ENCODE assay signal across 8 cellular contexts in genomic region chrX:133414399-133415275, GRCh38. TPM values are rescaled to one million over a fixed set of nuclear protein-coding genes. Genes with fewer than 3 reads are reported as not detected.
DNase-seq lines count a peak whose midpoint lies in the region; FAIRE-seq and TF ChIP-seq lines count a peak whose summit lies in the region.

No MANE protein-coding gene starts in this region.

- peak overlapping the region; percentile 41 to 54 for H3K27ac ChIP-seq in esophagus (ENCODE audit: low read depth in 2 of 2, low read length in 1 of 2)
- no peak overlapping the region for H3K27ac ChIP-seq in CD8-positive, alpha-beta memory T cell (ENCODE audit: low read depth, low read length)

- H3K9me3 Mint-ChIP-seq in nephron, result no peaks in the 10 kb centered on the region
- H3K9me3 Mint-ChIP-seq in CD8-positive, alpha-beta memory T cell, result peaks cover 0 to 2% (median 0%) of the 10 kb centered on the region in 5 donors

- peak overlapping the region; percentile 39 to 65 for H3K4me3 ChIP-seq in esophagus (ENCODE audit: low read depth in 1 of 2, low read length in 2 of 2)
- H3K4me3 ChIP-seq in CD8-positive, alpha-beta memory T cell (ENCODE audit: low read length), result no peak overlapping the region

- peak; percentile 57 for FAIRE-seq in GM18507 (lab: Jason Lieb, UNC)

- no peaks in the 10 kb centered on the region for H3K27me3 ChIP-seq in esophagus (ENCODE audit: control insufficient read depth in 1 of 2, insufficient read depth in 2 of 2, low read length in 2 of 2)
- H3K27me3 ChIP-seq in CD8-positive, alpha-beta memory T cell (ENCODE audit: insufficient read depth, low read length, poor library complexity, severe bottlenecking), result no peaks in the 10 kb centered on the region

- H3K27me3 Mint-ChIP-seq in nephron (ENCODE audit: low read depth), result peaks cover 44% of the 10 kb centered on the region
- H3K27me3 Mint-ChIP-seq in CD8-positive, alpha-beta memory T cell, result peaks cover 16 to 35% of the 10 kb centered on the region in 2 donors

- H3K4me1 Mint-ChIP-seq in nephron, result peaks cover 31% of the 10 kb centered on the region
- H3K4me1 Mint-ChIP-seq in CD8-positive, alpha-beta memory T cell, result peaks cover 0 to 12% (median 0%) of the 10 kb centered on the region in 3 donors

- no peaks in the 10 kb centered on the region for H3K36me3 ChIP-seq in esophagus (ENCODE audit: control insufficient read depth in 2 of 2, insufficient read depth in 2 of 2, low read length in 1 of 2)
- H3K36me3 ChIP-seq in CD8-positive, alpha-beta memory T cell (ENCODE audit: insufficient read depth, low read length), result no peaks in the 10 kb centered on the region

- H3K27ac Mint-ChIP-seq in nephron, result peak overlapping the region; percentile 47 to 60 (median 57)
- H3K27ac Mint-ChIP-seq in CD8-positive, alpha-beta memory T cell, result no peak overlapping the region

- TF ChIP-seq CTCF in nephron (IDR thresholded peaks at IDR 0.05; ENCODE audit: unreplicated experiment in 3 of 3), result no peak

- peak overlapping the region; percentile 89 to 98 (median 93) for H3K4me3 Mint-ChIP-seq in nephron
- peak overlapping the region in 1 of 7 donors; percentile 39 for H3K4me3 Mint-ChIP-seq in CD8-positive, alpha-beta memory T cell

- H3K36me3 Mint-ChIP-seq in nephron (ENCODE audit: low read depth), result no peaks in the 10 kb centered on the region
- H3K36me3 Mint-ChIP-seq in CD8-positive, alpha-beta memory T cell, result no peaks in the 10 kb centered on the region

- WGBS in esophagus, 2 donors, result 1 to 29% methylated on average over 74 to 93 of the region's 93 CpGs

- no peaks in the 10 kb centered on the region for H3K4me1 ChIP-seq in esophagus (ENCODE audit: control insufficient read depth in 2 of 2, insufficient read depth in 2 of 2, low read length in 1 of 2)
- H3K4me1 ChIP-seq in CD8-positive, alpha-beta memory T cell (ENCODE audit: insufficient read depth, low read length), result no peaks in the 10 kb centered on the region

- CTCF ChIA-PET in CD8-positive, alpha-beta memory T cell (lab: Charles Lee), result no interaction called here

- DNase-seq in GM18507 (ENCODE audit: extremely low spot score, insufficient read length, low read depth) (no peak), NCI-H69 (lab: John Stamatoyannopoulos, UW) (peak; percentile 4), HPDE6-E6E7 (ENCODE audit: extremely low spot score) (no peak), AML-193 (lab: John Stamatoyannopoulos, UW) (no peak)
- DNase-seq in CD8-positive, alpha-beta memory T cell, result no peak
- DNase-seq in stimulated activated CD4-positive, alpha-beta T cell treated with anti-CD3 and anti-CD28 coated beads, Interleukin-2, amount 100 ng/mL, for 48 hours, result no peak

- H3K9me3 ChIP-seq in esophagus (ENCODE audit: control insufficient read depth in 2 of 2, insufficient read depth in 1 of 2, low read depth in 1 of 2, low read length in 1 of 2), result no peaks in the 10 kb centered on the region
- H3K9me3 ChIP-seq in CD8-positive, alpha-beta memory T cell (ENCODE audit: low read length), result no peaks in the 10 kb centered on the region

- POLR2A ChIA-PET in CD8-positive, alpha-beta memory T cell (lab: Charles Lee), result no interaction called here

RNA-seq across cellular contexts. Expression of gene GPC4, which starts 0.7 kb away (rescaled TPM):
- 1 to 10 TPM; 1.6 to 4.0 TPM for polyA plus RNA-seq in esophagus
- total RNA-seq in CD8-positive, alpha-beta memory T cell, result not detected
- polyA plus RNA-seq in CD8-positive, alpha-beta memory T cell, result not detected

Comparison
In these comparisons a context has a peak if more than half of its experiments do, and no peak if none do; other contexts are left out.
1. H3K27ac Mint-ChIP-seq: peak in nephron (3 of 3); none in CD8-positive, alpha-beta memory T cell (0 of 8).